In genomic region chr2:227406177-227407031, GRCh38 we compare ENCODE assay signal across 8 cellular contexts. TPM values are rescaled to one million over a fixed set of nuclear protein-coding genes. Genes with fewer than 3 reads are reported as not detected.
DNase-seq lines count a peak whose midpoint lies in the region; ATAC-seq and TF ChIP-seq lines count a peak whose summit lies in the region.

No MANE protein-coding gene starts in this region.

- DNase-seq in activated CD4-positive, alpha-beta T cell treated with anti-CD3 and anti-CD28 coated beads, Interleukin-2, amount 10 ng/mL, durations not matched to agents 24 days and 14 days: peak; percentile 59
- DNase-seq in activated CD4-positive, alpha-beta T cell treated with anti-CD3 and anti-CD28 coated beads for 4 hours: no peak
- DNase-seq in NCI-H446 (lab: John Stamatoyannopoulos, UW): peak; percentile 79 to 95
- DNase-seq in ascending aorta (ENCODE audit: low spot score in 2 of 2): peak in 1 of 2 donors; percentile 87
- DNase-seq in right cardiac atrium: peak; percentile 61 to 80 (median 62)
- DNase-seq in pulmonary artery endothelial cell (ENCODE audit: low read depth, low spot score): peak; percentile 91

- no peaks in the 10 kb centered on the region for H3K9me3 Mint-ChIP-seq in activated CD4-positive, alpha-beta T cell treated with anti-CD3 and anti-CD28 coated beads, Interleukin-2, amount 10 ng/mL, durations not matched to agents 24 days and 14 days

- no peaks in the 10 kb centered on the region for H3K36me3 ChIP-seq in ascending aorta

- no peaks in the 10 kb centered on the region for H3K36me3 Mint-ChIP-seq in activated CD4-positive, alpha-beta T cell treated with anti-CD3 and anti-CD28 coated beads, Interleukin-2, amount 10 ng/mL, durations not matched to agents 24 days and 14 days (ENCODE audit: low read depth)

- H3K4me3 ChIP-seq in ascending aorta: peak overlapping the region in 1 of 2 donors; percentile 10
- H3K4me3 ChIP-seq in right cardiac atrium (ENCODE audit: low read length): no peak overlapping the region

- 6% methylated on average over 7 of the region's 7 CpGs for WGBS in right cardiac atrium

- H3K4me1 Mint-ChIP-seq in activated CD4-positive, alpha-beta T cell treated with anti-CD3 and anti-CD28 coated beads, Interleukin-2, amount 10 ng/mL, durations not matched to agents 24 days and 14 days: peaks cover 42% of the 10 kb centered on the region

- H3K27ac Mint-ChIP-seq in activated CD4-positive, alpha-beta T cell treated with anti-CD3 and anti-CD28 coated beads, Interleukin-2, amount 10 ng/mL, durations not matched to agents 24 days and 14 days: peak overlapping the region; percentile 7

- no peak overlapping the region for H3K4me3 Mint-ChIP-seq in activated CD4-positive, alpha-beta T cell treated with anti-CD3 and anti-CD28 coated beads, Interleukin-2, amount 10 ng/mL, durations not matched to agents 24 days and 14 days

- H3K4me1 ChIP-seq in ascending aorta (peaks cover 0 to 10% of the 10 kb centered on the region in 2 donors), right cardiac atrium (ENCODE audit: control insufficient read depth, insufficient read depth, low read length) (peaks cover 2% of the 10 kb centered on the region)

- TF ChIP-seq CTCF in ascending aorta (IDR thresholded peaks at IDR 0.05): peak; percentile 57 to 74 (median 63)

- no peaks in the 10 kb centered on the region for H3K27me3 Mint-ChIP-seq in activated CD4-positive, alpha-beta T cell treated with anti-CD3 and anti-CD28 coated beads, Interleukin-2, amount 10 ng/mL, durations not matched to agents 24 days and 14 days

- peak overlapping the region; percentile 67 to 84 for H3K27ac ChIP-seq in ascending aorta
- H3K27ac ChIP-seq in right cardiac atrium (ENCODE audit: low read length): peak overlapping the region; percentile 89

- peak; percentile 32 for ATAC-seq in HG02981 (IDR thresholded peaks at IDR 0.05; ENCODE audit: unreplicated experiment)
- ATAC-seq in right cardiac atrium: peak; percentile 94 to 97
- ATAC-seq in HG03280 (IDR thresholded peaks at IDR 0.05; ENCODE audit: unreplicated experiment): no peak

- H3K9me3 ChIP-seq in ascending aorta (no peaks in the 10 kb centered on the region), right cardiac atrium (ENCODE audit: control insufficient read depth, low read length) (no peaks in the 10 kb centered on the region)

- H3K27me3 ChIP-seq in ascending aorta (no peaks in the 10 kb centered on the region), right cardiac atrium (ENCODE audit: control insufficient read depth, insufficient read depth) (no peaks in the 10 kb centered on the region)

- intact Hi-C loops in activated CD4-positive, alpha-beta T cell treated with anti-CD3 and anti-CD28 coated beads, Interleukin-2, amount 10 ng/mL, durations not matched to agents 24 days and 14 days (cut with micrococcal nuclease): loop anchor here (1.0 to 10.0 kb wide), 3 partner anchors 141 to 360 kb away; no protein-coding TSS in a partner anchor
- intact Hi-C loops in ascending aorta (cut with DNase I) (loop anchor here (1.0 to 10.0 kb wide), 8 partner anchors 40 to 478 kb away; partner anchors contain the start of genes AGFG1, MFF and SLC19A3), right cardiac atrium (cut with DNase I) (loop anchor here (5.0 to 10.0 kb wide), 3 partner anchors 68 to 361 kb away; partner anchors contain the start of gene AGFG1 (in 2 of the 4))

RNA-seq across cellular contexts. Expression of gene SCYGR1, which starts 18.7 kb away (rescaled TPM):
- total RNA-seq in activated CD4-positive, alpha-beta T cell treated with anti-CD3 and anti-CD28 coated beads, Interleukin-2, amount 10 ng/mL, durations not matched to agents 24 days and 14 days: not detected in 2 replicates
- not detected for total RNA-seq in ascending aorta
- not detected for total RNA-seq in right cardiac atrium
- polyA plus RNA-seq in right cardiac atrium: not detected
- not detected in 2 replicates for total RNA-seq in pulmonary artery endothelial cell

RNA-seq across cellular contexts. Expression of gene TM4SF20, which starts 27.3 kb away (rescaled TPM):
- total RNA-seq in activated CD4-positive, alpha-beta T cell treated with anti-CD3 and anti-CD28 coated beads, Interleukin-2, amount 10 ng/mL, durations not matched to agents 24 days and 14 days: not detected in 2 replicates
- total RNA-seq in ascending aorta (not detected), right cardiac atrium (not detected), pulmonary artery endothelial cell (not detected in 2 replicates)
- not detected for polyA plus RNA-seq in right cardiac atrium

Comparison
In these comparisons a context has a peak if more than half of its experiments do, and no peak if none do; other contexts are left out.
1. DNase-seq: peak in activated CD4-positive, alpha-beta T cell treated with anti-CD3 and anti-CD28 coated beads, Interleukin-2, amount 10 ng/mL, durations not matched to agents 24 days and 14 days (single experiment), NCI-H446 (2 of 2), right cardiac atrium (3 of 3) and pulmonary artery endothelial cell (single experiment); none in activated CD4-positive, alpha-beta T cell treated with anti-CD3 and anti-CD28 coated beads for 4 hours (0 of 2).